In the genomic region with DNA sequence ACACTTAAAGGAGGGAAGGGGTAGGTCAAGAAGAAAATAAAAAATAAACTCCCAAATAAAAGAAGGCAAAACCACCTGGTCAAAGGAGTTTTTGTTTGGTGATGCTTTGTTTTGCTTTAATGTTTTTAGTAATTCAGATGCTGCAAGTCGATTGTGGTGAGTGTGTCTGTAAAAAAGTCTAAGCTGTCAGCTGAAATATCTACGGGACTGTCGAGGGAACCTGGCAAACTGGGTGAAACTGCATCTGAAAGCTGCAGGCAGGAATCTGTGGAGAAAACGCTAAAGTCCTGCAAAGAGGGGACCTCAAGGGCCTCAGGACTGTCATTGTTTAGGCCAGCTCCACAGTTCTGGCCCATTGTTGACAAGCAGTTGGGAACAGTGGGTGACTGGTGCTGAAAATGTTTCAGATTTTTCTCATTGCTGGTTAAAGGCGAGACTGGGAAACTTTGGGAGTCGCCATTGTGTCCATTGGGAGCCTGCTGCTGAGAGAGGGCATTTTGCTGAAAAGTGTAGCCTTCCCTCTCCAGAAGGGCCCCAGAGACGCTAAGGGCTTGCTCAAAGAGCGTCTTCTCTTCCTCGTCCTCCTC, we compare ENCODE assay signal across 1 cellular context.
TF ChIP-seq lines count a peak whose summit lies in the region.

No MANE protein-coding gene starts in this region.

TF ChIP-seq in endothelial cell of umbilical vein, 7 proteins besides CTCF, POLR2A, EP300 and RAD21:
- TF ChIP-seq POLR2AphosphoS5 (IDR thresholded peaks at IDR 0.05; ENCODE audit: insufficient read depth, low read depth, low read length): peak; percentile 19
- TF ChIP-seq EZH2 (IDR thresholded peaks at IDR 0.05; ENCODE audit: borderline replicate concordance, low read depth, low read length, severe bottlenecking): no peak
TF ChIP-seq in endothelial cell of umbilical vein: peak in this region for 1.
